Comparison of ENCODE assay signal across 10 cellular contexts in genomic region chr21:26966978-26967913, GRCh38. TPM values are rescaled to one million over a fixed set of nuclear protein-coding genes. Genes with fewer than 3 reads are reported as not detected.
DNase-seq lines count a peak whose midpoint lies in the region; ATAC-seq and TF ChIP-seq lines count a peak whose summit lies in the region.
"Had no signal": no experiment of that assay in that cellular context is flagged by ENCODE, and none has a peak within 500 bp of the region (broad histone marks: within the 10 kb centered on the region; RNA-seq: fewer than 3 reads in every experiment).

ADAMTS5 (minus strand) TSS chr21:26967088; CDS start chr21:26966391, 697 bp downstream.

- TF ChIP-seq CTCF in AG10803 (conservative IDR thresholded peaks at IDR 0.05; ENCODE audit: low read length), result 0 out of 2 replicates have a peak, but pooled peaks have one; percentile 8
- TF ChIP-seq CTCF in MCF 10A (IDR thresholded peaks at IDR 0.05; ENCODE audit: unreplicated experiment), result no peak
- no peak for TF ChIP-seq CTCF in adrenal gland (IDR thresholded peaks at IDR 0.05)

- H3K4me3 Mint-ChIP-seq in MCF 10A (ENCODE audit: unreplicated experiment), result peak within 1 kb of the TSS; percentile 92
- H3K4me3 Mint-ChIP-seq: activated naive CD8-positive, alpha-beta T cell treated with anti-CD3 and anti-CD28 coated beads, Interleukin-2, amount 10 ng/mL, durations not matched to agents 7 days and 5 days had no signal

- no peaks in the 10 kb centered on the region for H3K36me3 ChIP-seq in adrenal gland (replicated peaks in 1 of 2)

- H3K9me3 ChIP-seq in adrenal gland (replicated peaks in 1 of 3), result no peaks in the 10 kb centered on the region

- peak within 1 kb of the TSS; percentile 88 for H3K27ac Mint-ChIP-seq in MCF 10A (ENCODE audit: low read depth, unreplicated experiment)
- H3K27ac Mint-ChIP-seq: activated naive CD8-positive, alpha-beta T cell treated with anti-CD3 and anti-CD28 coated beads, Interleukin-2, amount 10 ng/mL, durations not matched to agents 7 days and 5 days had no signal

- H3K36me3 Mint-ChIP-seq in MCF 10A (ENCODE audit: insufficient read depth, unreplicated experiment), result no peaks in the 10 kb centered on the region
- H3K36me3 Mint-ChIP-seq: activated naive CD8-positive, alpha-beta T cell treated with anti-CD3 and anti-CD28 coated beads, Interleukin-2, amount 10 ng/mL, durations not matched to agents 7 days and 5 days had no signal

- POLR2A ChIA-PET in MCF 10A (lab: Yijun Ruan, JAX), result interaction anchor here (0.6 kb wide), 2 partner anchors 84 to 681 kb away, joined by 3 read pairs; no protein-coding TSS in a partner anchor

- CTCF ChIA-PET in MCF 10A (lab: Yijun Ruan, JAX), result interaction anchor here (0.7 kb wide), 1 partner anchor 628 kb away, joined by 3 read pairs; no protein-coding TSS in a partner anchor

- H3K27me3 ChIP-seq in adrenal gland, result peaks cover 14% of the 10 kb centered on the region

- ATAC-seq in GM19463 (IDR thresholded peaks at IDR 0.05; ENCODE audit: unreplicated experiment), result no peak
- ATAC-seq: GM12878 had no signal

- H3K4me1 Mint-ChIP-seq in MCF 10A (ENCODE audit: insufficient read depth, unreplicated experiment), result peaks cover 10% of the 10 kb centered on the region
- H3K4me1 Mint-ChIP-seq: activated naive CD8-positive, alpha-beta T cell treated with anti-CD3 and anti-CD28 coated beads, Interleukin-2, amount 10 ng/mL, durations not matched to agents 7 days and 5 days had no signal

- no peaks in the 10 kb centered on the region for H3K4me1 ChIP-seq in adrenal gland (replicated peaks in 1 of 2)

- no peaks in the 10 kb centered on the region for H3K27me3 Mint-ChIP-seq in MCF 10A (ENCODE audit: insufficient read depth, unreplicated experiment)

- peak within 1 kb of the TSS in 2 of 5 donors; percentile 34 to 40 for H3K27ac ChIP-seq in adrenal gland

- intact Hi-C loops in MCF 10A (cut with micrococcal nuclease), result loop anchor here (10.0 kb wide), 1 partner anchor 738 kb away; no protein-coding TSS in a partner anchor
- intact Hi-C loops in adrenal gland (cut with DNase I), result no loop called here

- peak within 1 kb of the TSS; percentile 81 for H3K4me3 ChIP-seq in AG10803 (ENCODE audit: low read length)
- H3K4me3 ChIP-seq in adrenal gland, result peak within 1 kb of the TSS in 2 of 4 donors; percentile 16 to 53
- H3K4me3 ChIP-seq: GM12878 had no signal

- TF ChIP-seq POLR2A in adrenal gland (IDR thresholded peaks at IDR 0.05), result no peak

- DNase-seq in AG10803 (ENCODE audit: low read depth) (peak; percentile 94), KG1 (lab: John Stamatoyannopoulos, UW) (peak; percentile 2), MCF 10A (ENCODE audit: unreplicated experiment) (peak; percentile 68), islet precursor cell (peak; percentile 91), stromal cell of bone marrow (ENCODE audit: low read depth) (peak; percentile 67), adrenal gland (no peak), NCI-H1048 (lab: John Stamatoyannopoulos, UW) (no peak)
- DNase-seq: activated naive CD8-positive, alpha-beta T cell treated with anti-CD3 and anti-CD28 coated beads, Interleukin-2, amount 10 ng/mL, durations not matched to agents 7 days and 5 days had no signal

- BruUV-seq in MCF 10A (replicated peaks; lab: Mats Ljungman, UMichigan), result no TSS peak

- no peaks in the 10 kb centered on the region for H3K9me3 Mint-ChIP-seq in MCF 10A (ENCODE audit: unreplicated experiment)
- H3K9me3 Mint-ChIP-seq: activated naive CD8-positive, alpha-beta T cell treated with anti-CD3 and anti-CD28 coated beads, Interleukin-2, amount 10 ng/mL, durations not matched to agents 7 days and 5 days had no signal

- WGBS in adrenal gland, 4 donors, result 1 to 2% (median 1%) methylated on average over 52 to 64 of the region's 64 CpGs

RNA-seq across cellular contexts. Expression of gene ADAMTS5, which starts in this region (rescaled TPM):
- total RNA-seq in MCF 10A (2022), result 0.10 TPM in 1 of 2 replicates, not detected in the other
- 1 to 10 TPM in 6 of 8 donors, under 1 TPM in 2; 0.66 to 4.3 (median 1.6) TPM for total RNA-seq in adrenal gland
- polyA plus RNA-seq in adrenal gland, result 1 to 10 TPM in 1 of 3 donors, under 1 TPM in 2; 0.48 to 1.4 (median 0.90) TPM
- total RNA-seq: activated naive CD8-positive, alpha-beta T cell treated with anti-CD3 and anti-CD28 coated beads, Interleukin-2, amount 10 ng/mL, durations not matched to agents 7 days and 5 days; GM12878 had no signal
- polyA plus RNA-seq: GM12878 had no signal

Comparison
In these comparisons a context has a peak if more than half of its experiments do, and no peak if none do; other contexts are left out.
1. Peak in DNase-seq in MCF 10A; RNA of the gene not detected or under 1 TPM.
2. DNase-seq: peak in AG10803 (single experiment), KG1 (single experiment), islet precursor cell (single experiment) and stromal cell of bone marrow (single experiment); none in adrenal gland (0 of 7) and NCI-H1048 (single experiment).